In the genomic region with DNA sequence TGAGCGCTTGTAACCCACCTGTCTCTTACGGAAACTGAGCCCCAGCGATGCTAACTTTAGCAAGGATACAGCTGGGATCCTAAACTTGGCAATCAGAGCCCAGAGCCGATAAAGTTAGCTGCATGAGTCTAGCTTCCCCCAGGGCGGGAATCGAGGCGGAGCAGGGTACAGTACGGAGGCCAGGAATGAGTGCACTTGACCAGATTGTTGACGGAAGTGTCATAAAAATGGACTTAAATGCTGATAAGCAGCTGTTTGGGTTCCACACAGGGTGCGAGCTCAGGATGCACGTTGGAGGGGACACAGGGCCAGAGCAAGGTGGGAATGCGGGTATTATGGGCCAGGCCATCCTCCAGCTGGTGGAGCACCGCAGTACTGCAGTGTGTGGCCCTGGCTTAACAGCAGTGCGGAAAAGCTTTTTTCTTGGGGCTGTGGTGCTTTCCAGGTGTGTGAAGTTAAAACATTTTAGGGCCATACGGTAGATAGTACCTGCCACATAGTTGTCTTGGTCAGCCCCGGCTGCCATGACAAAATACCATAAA, we compare ENCODE assay signal across 8 cellular contexts. TPM values are rescaled to one million over a fixed set of nuclear protein-coding genes. Genes with fewer than 3 reads are reported as not detected.
DNase-seq lines count a peak whose midpoint lies in the region; ATAC-seq and TF ChIP-seq lines count a peak whose summit lies in the region.
"Not testable (repeated sequence)": the region's sequence is repeated elsewhere in the genome, so short reads cannot be mapped to it uniquely, and the experiment has no call there.

No MANE protein-coding gene starts in this region.

- H3K4me2 ChIP-seq in neural progenitor cell, result peak overlapping the region; percentile 86

- H3K27me3 ChIP-seq in HUES6 (ENCODE audit: control insufficient read depth, insufficient read depth, low read length); adrenal gland; neural progenitor cell: not testable (repeated sequence)

- peaks cover 14% of the 10 kb centered on the region for H3F3A ChIP-seq in neural progenitor cell (ENCODE audit: low read depth)

- H3K4me1 Mint-ChIP-seq in HFFc6 (ENCODE audit: low read depth), result peaks cover 40% of the 10 kb centered on the region
- H3K4me1 Mint-ChIP-seq in neural progenitor cell, result peaks cover 29% of the 10 kb centered on the region
- peaks cover 11% of the 10 kb centered on the region for H3K4me1 Mint-ChIP-seq in type B pancreatic cell (ENCODE audit: unreplicated experiment)

- H3K9me3 ChIP-seq in HUES6 (ENCODE audit: control insufficient read depth, insufficient read depth, low read depth, low read length); adrenal gland (replicated peaks in 1 of 3); neural progenitor cell (ENCODE audit: low read depth): not testable (repeated sequence)

- peak overlapping the region; percentile 88 for H3K4me3 ChIP-seq in HUES6 (ENCODE audit: low read depth, low read length)
- H3K4me3 ChIP-seq in adrenal gland, result peak overlapping the region in 3 of 4 donors; percentile 63 to 83 (median 79)
- H3K4me3 ChIP-seq in neural progenitor cell, result peak overlapping the region; percentile 63

- not testable (repeated sequence) for H3K4me1 ChIP-seq in HUES6 (ENCODE audit: control insufficient read depth, insufficient read depth, low read length); adrenal gland (replicated peaks in 1 of 2); neural progenitor cell

- not testable (repeated sequence) for H4K20me1 ChIP-seq in neural progenitor cell (ENCODE audit: low read depth)

- H3K27me3 Mint-ChIP-seq in HFFc6 (ENCODE audit: insufficient read depth); neural progenitor cell (ENCODE audit: insufficient read depth, low read depth); type B pancreatic cell: not testable (repeated sequence)

- H2AFZ ChIP-seq in neural progenitor cell (replicated peaks), result peak overlapping the region; percentile 42

- H3K4me3 Mint-ChIP-seq in HFFc6, result peak overlapping the region; percentile 96
- H3K4me3 Mint-ChIP-seq in neural progenitor cell, result peak overlapping the region; percentile 97
- H3K4me3 Mint-ChIP-seq in type B pancreatic cell, result peak overlapping the region; percentile 95

- H3K27ac Mint-ChIP-seq in HFFc6 (peak overlapping the region; percentile 95), neural progenitor cell (peak overlapping the region; percentile 92), type B pancreatic cell (peak overlapping the region; percentile 99)

- H3K36me3 ChIP-seq in HUES6 (ENCODE audit: control insufficient read depth, insufficient read depth, low read length); adrenal gland (replicated peaks in 1 of 2); neural progenitor cell: not testable (repeated sequence)

- peak overlapping the region; percentile 88 for H3K9ac ChIP-seq in HUES6 (ENCODE audit: low read length)
- H3K9ac ChIP-seq in neural progenitor cell, result peak overlapping the region; percentile 29

- DNase-seq in HFFc6, result peak; percentile 32
- DNase-seq in SK-MEL-5 (ENCODE audit: low read depth, low spot score), result peak; percentile 11
- peak in 2 of 7 donors; percentile 17 to 22 for DNase-seq in adrenal gland
- DNase-seq in Right ventricle myocardium superior; type B pancreatic cell (ENCODE audit: extremely low spot score, unreplicated experiment): not testable (repeated sequence)
- peak; percentile 31 for DNase-seq in neural progenitor cell (ENCODE audit: low spot score)

- intact Hi-C loops in adrenal gland (cut with DNase I); Right ventricle myocardium superior (cut with DNase I): not testable (repeated sequence)

- 3 to 7% (median 5%) methylated on average over 9 to 16 of the region's 16 CpGs for WGBS in adrenal gland, 4 donors

- peak; percentile 52 for TF ChIP-seq CTCF in HFFc6 (IDR thresholded peaks at IDR 0.05)
- TF ChIP-seq CTCF in adrenal gland (IDR thresholded peaks at IDR 0.05), result peak in 4 of 6 experiments; percentile 15 to 53 (median 36)
- peak; percentile 44 for TF ChIP-seq CTCF in neural progenitor cell (IDR thresholded peaks at IDR 0.05)
- peak; percentile 71 for TF ChIP-seq CTCF in type B pancreatic cell (conservative IDR thresholded peaks at IDR 0.05)

- in situ Hi-C loops in SK-MEL-5 (cut with HindIII; ENCODE audit: low pct_unique_long_range_greater_than_20kb, low sequenced_read_pairs), result not testable (repeated sequence)

- peak; percentile 36 for ATAC-seq in GM18508 (IDR thresholded peaks at IDR 0.05; ENCODE audit: insufficient read depth, unreplicated experiment)
- peak; percentile 33 for ATAC-seq in Right ventricle myocardium superior (ENCODE audit: poor library complexity)

- not testable (repeated sequence) for TF ChIP-seq POLR2A in adrenal gland (IDR thresholded peaks at IDR 0.05)

- not testable (repeated sequence) for H3K9me3 Mint-ChIP-seq in HFFc6, neural progenitor cell, type B pancreatic cell

- peak overlapping the region; percentile 76; the same call in 1 of the 2 replicates for H3K27ac ChIP-seq in HUES6 (ENCODE audit: low read depth, low read length)
- H3K27ac ChIP-seq in adrenal gland, result peak overlapping the region in 2 of 5 donors; percentile 70 to 89
- not testable (repeated sequence) for H3K27ac ChIP-seq in neural progenitor cell

- H3K79me2 ChIP-seq in neural progenitor cell (ENCODE audit: low read depth), result peaks cover 41% of the 10 kb centered on the region

- not testable (repeated sequence) for H3K36me3 Mint-ChIP-seq in HFFc6 (ENCODE audit: low read depth)
- H3K36me3 Mint-ChIP-seq in neural progenitor cell (peaks cover 21% of the 10 kb centered on the region), type B pancreatic cell (peaks cover 18% of the 10 kb centered on the region)

RNA-seq across cellular contexts. Expression of gene DDX11, which starts 0.7 kb away (rescaled TPM):
- 10 to 100 TPM; 14.1 to 23.1 (median 20.5) TPM for total RNA-seq in HFFc6 (2021; fragmentation: NEBNext Ultra II Directional; extraction: Animal tissue kit (Norgen Biotek cat#: 25700))
- 17.4 and 24.1 TPM in 2 replicates for total RNA-seq in SK-MEL-5 (2014; rRNA removed; shearing (Covaris generic))
- 33.1 and 39.5 TPM in 2 replicates for polyA plus RNA-seq in SK-MEL-5 (2015; cell fraction: cytosol; rRNA removed)
- 651 and 662 TPM in 2 replicates for polyA plus RNA-seq in SK-MEL-5 (2015; cell fraction: nucleus; rRNA removed)
- total RNA-seq in adrenal gland (10 to 100 TPM in 6 of 8 donors, 1 to 10 TPM in 2; 4.9 to 49.1 (median 17.0) TPM), Right ventricle myocardium superior (3.6 TPM), neural progenitor cell (ENCODE audit: low replicate concordance) (80.1 and 98.0 TPM in 2 replicates), type B pancreatic cell (ENCODE audit: low replicate concordance) (125 and 144 TPM in 2 replicates)
- 10 to 100 TPM in 2 of 3 donors, 1 to 10 TPM in 1; 5.4 to 40.8 (median 19.9) TPM for polyA plus RNA-seq in adrenal gland
